ENCODE assay signal across 8 cellular contexts in the genomic region with DNA sequence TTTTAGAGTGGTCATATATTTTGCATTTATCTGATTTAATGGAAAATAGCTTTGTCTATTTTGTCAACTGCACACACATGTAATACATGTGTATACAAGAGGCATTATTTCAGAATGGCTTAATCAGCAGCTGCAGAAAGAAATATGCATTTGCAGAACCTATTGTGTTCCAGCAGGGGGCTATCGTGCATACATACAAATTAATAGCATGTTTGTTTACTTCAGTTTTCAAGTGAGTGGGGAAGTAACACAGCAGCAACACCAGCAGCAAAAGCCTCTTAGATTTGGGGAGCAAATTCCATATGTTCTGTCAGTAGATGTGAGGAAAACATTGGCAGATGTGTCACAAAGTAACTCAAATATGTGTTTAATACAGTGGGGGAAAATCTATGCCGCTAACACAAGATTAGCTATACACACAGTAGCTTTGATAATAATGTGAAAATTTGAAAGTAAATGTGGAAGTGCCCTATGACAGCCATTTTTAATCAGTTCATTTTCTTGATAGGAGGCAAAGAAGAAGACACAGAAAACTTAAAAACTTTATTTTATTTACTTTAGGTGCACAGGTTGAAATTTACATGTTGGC.
DNase-seq lines count a peak whose midpoint lies in the region; ATAC-seq, FAIRE-seq and TF ChIP-seq lines count a peak whose summit lies in the region.

No MANE protein-coding gene starts in this region.

- CTCF ChIA-PET in H1 (lab: Charles Lee; ENCODE audit: partially characterized antibody): interaction anchor here (0.6 to 1.9 kb wide), 22 partner anchors 10 to 676 kb away, joined by 3 to 12 read pairs (median 3); no protein-coding TSS in a partner anchor

- no peak overlapping the region for H3K9ac ChIP-seq in H1 (replicated peaks in 1 of 4; ENCODE audit: extremely low read depth in 1 of 4, low read depth in 3 of 4, low read length in 3 of 4)

- no peak overlapping the region for H3K4me2 ChIP-seq in H1 (ENCODE audit: insufficient read depth in 1 of 2, low read depth in 2 of 2, low read length in 2 of 2)

- no peak overlapping the region for H3K14ac ChIP-seq in H1 (ENCODE audit: insufficient read length)

- no peak overlapping the region for H2BK20ac ChIP-seq in H1 (ENCODE audit: low read length)

- no peak overlapping the region for H2BK5ac ChIP-seq in H1 (ENCODE audit: low read depth, low read length)

- POLR2A ChIA-PET in H1 (lab: Charles Lee; ENCODE audit: partially characterized antibody): no interaction called here

- no peaks in the 10 kb centered on the region for H3K9me3 ChIP-seq in H1 (ENCODE audit: insufficient read depth in 2 of 2, low read depth in 1 of 2, low read length in 1 of 2)

- H4K91ac ChIP-seq in H1 (replicated peaks; ENCODE audit: insufficient read length, low read length): no peak overlapping the region

- TF ChIP-seq CTCF in H1 (IDR thresholded peaks at IDR 0.05; ENCODE audit: control extremely low read depth in 1 of 3, insufficient read depth in 1 of 3, low read depth in 1 of 3, low read length in 3 of 3): peak in 2 of 3 experiments; percentile 23 to 54; a peak in 2 of 4 replicates

- H3K4me1 ChIP-seq in H1 (replicated peaks in 1 of 4; ENCODE audit: control insufficient read depth in 3 of 4, insufficient read depth in 4 of 4, low read length in 3 of 4): peaks cover 2 to 12% (median 7%) of the 10 kb centered on the region in 4 experiments; a peak in 6 of 7 replicates

- no peaks in the 10 kb centered on the region for H3K23me2 ChIP-seq in H1 (ENCODE audit: low read depth, low read length)

- H3K9me3 Mint-ChIP-seq in naive B cell: no peaks in the 10 kb centered on the region

- 73% methylated on average over 2 of the region's 2 CpGs; no CpG with 5 or more reads in 1 of the 2 experiments for WGBS in H1 (ENCODE audit: extremely low coverage in 1 of 2, insufficient coverage in 1 of 2, insufficient read length in 1 of 2, insufficient replicate concordance in 2 of 2, low coverage in 1 of 2, low lambda C conversion rate in 2 of 2, missing lambda C conversion rate in 1 of 2), 2 experiments

- TF ChIP-seq POLR2A in H1 (IDR thresholded peaks at IDR 0.05; ENCODE audit: control extremely low read depth in 1 of 2, low read depth in 2 of 2, low read length in 2 of 2): no peak

- H2AK5ac ChIP-seq in H1 (ENCODE audit: low read depth, low read length): no peak overlapping the region

- no peak overlapping the region for H2BK120ac ChIP-seq in H1 (replicated peaks; ENCODE audit: low read depth, low read length)

- no peak overlapping the region for H3K4ac ChIP-seq in H1 (replicated peaks; ENCODE audit: insufficient read length, low read depth, low read length)

- TF ChIP-seq RAD21 in H1 (IDR thresholded peaks at IDR 0.05 in 1 of 2, conservative IDR thresholded peaks at IDR 0.05 in 1 of 2; ENCODE audit: low read depth in 2 of 2, low read length in 2 of 2): peak; percentile 53

- H2BK15ac ChIP-seq in H1 (ENCODE audit: low read length): no peak overlapping the region

- H3K4me3 ChIP-seq in H1 (ENCODE audit: extremely low read depth in 1 of 4, insufficient read depth in 2 of 4, low read depth in 3 of 4, low read length in 4 of 4): no peak overlapping the region

- no peaks in the 10 kb centered on the region for H3K36me3 ChIP-seq in H1 (ENCODE audit: control insufficient read depth in 2 of 4, insufficient read depth in 4 of 4, low read length in 3 of 4)

- ATAC-seq in GM21360 (IDR thresholded peaks at IDR 0.05; ENCODE audit: unreplicated experiment) (peak; percentile 62), naive B cell (ENCODE audit: low read depth in 2 of 2) (peak; percentile 40 to 47)

- H3K27me3 Mint-ChIP-seq in naive B cell: no peaks in the 10 kb centered on the region

- no peak for TF ChIP-seq EP300 in H1 (IDR thresholded peaks at IDR 0.05; ENCODE audit: borderline replicate concordance in 1 of 2, low read depth in 2 of 2, low read length in 2 of 2)

- H3K27ac ChIP-seq in H1 (ENCODE audit: low read depth, low read length): no peak overlapping the region

- H3K27me3 ChIP-seq in H1 (replicated peaks in 1 of 4; ENCODE audit: control insufficient read depth in 3 of 4, extremely low read depth in 1 of 4, insufficient read depth in 3 of 4, low read length in 3 of 4): no peaks in the 10 kb centered on the region

- no peaks in the 10 kb centered on the region for H3K79me2 ChIP-seq in H1 (ENCODE audit: control insufficient read depth in 1 of 2, insufficient read depth in 2 of 2, low read length in 2 of 2)

- no peak overlapping the region for H3K4me3 Mint-ChIP-seq in naive B cell

- FAIRE-seq in H1 (lab: Jason Lieb, UNC): peak; percentile 86

- H3K18ac ChIP-seq in H1 (ENCODE audit: extremely low read depth, low read length): no peak overlapping the region

- no peak overlapping the region for H4K5ac ChIP-seq in H1 (ENCODE audit: insufficient read length, low read depth, low read length)

- no peak overlapping the region for H3K23ac ChIP-seq in H1 (ENCODE audit: insufficient read length)

- no peak overlapping the region for H2AFZ ChIP-seq in H1 (ENCODE audit: low read length)

- H3K27ac Mint-ChIP-seq in naive B cell: no peak overlapping the region

- no peaks in the 10 kb centered on the region for H3K79me1 ChIP-seq in H1 (ENCODE audit: low read depth, low read length)

- H4K20me1 ChIP-seq in H1 (replicated peaks in 1 of 2; ENCODE audit: control insufficient read depth in 1 of 2, insufficient read depth in 2 of 2, low read length in 2 of 2): no peaks in the 10 kb centered on the region

- H2BK12ac ChIP-seq in H1 (ENCODE audit: low read depth, low read length): no peak overlapping the region

- H3K56ac ChIP-seq in H1 (replicated peaks; ENCODE audit: insufficient read length, low read depth, low read length): no peak overlapping the region

- H3K4me1 Mint-ChIP-seq in naive B cell: peaks cover 0 to 4% (median 0%) of the 10 kb centered on the region in 3 donors

- no peak overlapping the region for H4K8ac ChIP-seq in H1 (ENCODE audit: extremely low read depth, insufficient read depth, low read length)

- no peaks in the 10 kb centered on the region for H3K36me3 Mint-ChIP-seq in naive B cell

- DNase-seq in D341Med (ENCODE audit: low spot score) (peak; percentile 61), Kasumi-1 (lab: John Stamatoyannopoulos, UW) (peak; percentile 66 to 75), OCI-M1 (lab: John Stamatoyannopoulos, UW) (peak; percentile 77), H1 (ENCODE audit: low read depth in 1 of 2, low spot score in 2 of 2) (no peak), naive B cell (peak; percentile 14), germinal center (ENCODE audit: low spot score) (no peak)
- DNase-seq in stimulated activated CD4-positive, alpha-beta T cell treated with anti-CD3 and anti-CD28 coated beads, Interleukin-12 subunit alpha, Interleukin-12 subunit beta, amount 100 ng/mL, for 4 hours: no peak

TF ChIP-seq in H1, 55 proteins besides CTCF, POLR2A, EP300 and RAD21:
- no peak for TF ChIP-seq YY1 (IDR thresholded peaks at IDR 0.05; ENCODE audit: low read depth, low read length)
- TF ChIP-seq HDAC2 (IDR thresholded peaks at IDR 0.05; ENCODE audit: borderline replicate concordance in 1 of 2, low read depth in 2 of 2, low read length in 2 of 2): no peak
- no peak for TF ChIP-seq KDM5A (IDR thresholded peaks at IDR 0.05; ENCODE audit: low read length)
- no peak for TF ChIP-seq RXRA (IDR thresholded peaks at IDR 0.05; ENCODE audit: insufficient read depth, low read depth, low read length)
- no peak for TF ChIP-seq SP4 (IDR thresholded peaks at IDR 0.05; ENCODE audit: low read length)
- no peak for TF ChIP-seq SP1 (IDR thresholded peaks at IDR 0.05; ENCODE audit: low read depth, low read length)
- no peak for TF ChIP-seq JUND (IDR thresholded peaks at IDR 0.05; ENCODE audit: low read length)
- TF ChIP-seq RFX5 (IDR thresholded peaks at IDR 0.05; ENCODE audit: borderline replicate concordance, low read depth, low read length): no peak
- no peak for TF ChIP-seq EGR1 (IDR thresholded peaks at IDR 0.05; ENCODE audit: borderline replicate concordance, low read depth, low read length)
- TF ChIP-seq CEBPB (IDR thresholded peaks at IDR 0.05; ENCODE audit: low read depth, low read length): no peak
- no peak for TF ChIP-seq CBX5 (IDR thresholded peaks at IDR 0.05; ENCODE audit: low read depth, low read length)
- no peak for TF ChIP-seq TAF7 (optimal IDR thresholded peaks at IDR 0.05; ENCODE audit: borderline replicate concordance, low read depth, low read length)
- TF ChIP-seq KDM1A (IDR thresholded peaks at IDR 0.05; ENCODE audit: borderline replicate concordance, low read length): no peak
TF ChIP-seq in H1: peak in this region for 0.

Comparison
In these comparisons a context has a peak if more than half of its experiments do, and no peak if none do; other contexts are left out.
1. DNase-seq: peak in D341Med (single experiment), Kasumi-1 (2 of 2), OCI-M1 (single experiment) and naive B cell (single experiment); none in H1 (0 of 2), stimulated activated CD4-positive, alpha-beta T cell treated with anti-CD3 and anti-CD28 coated beads, Interleukin-12 subunit alpha, Interleukin-12 subunit beta, amount 100 ng/mL, for 4 hours (single experiment) and germinal center (single experiment).